Comparison of ENCODE assay signal across 13 cellular contexts in genomic region chr13:97114696-97115095, GRCh38.
DNase-seq lines count a peak whose midpoint lies in the region; ATAC-seq and TF ChIP-seq lines count a peak whose summit lies in the region.
"Had no signal": no experiment of that assay in that cellular context is flagged by ENCODE, and none has a peak within 500 bp of the region (broad histone marks: within the 10 kb centered on the region; RNA-seq: fewer than 3 reads in every experiment).

No MANE protein-coding gene starts in this region.

- H3K4me1 Mint-ChIP-seq in nephron: peaks cover 87% of the 10 kb centered on the region

- H3K9me3 Mint-ChIP-seq in nephron: no peaks in the 10 kb centered on the region

- no peak for DNase-seq in adipocyte (ENCODE audit: low read depth)
- no peak for DNase-seq in esophagus muscularis mucosa (ENCODE audit: extremely low spot score)
- no peak for DNase-seq in testis
- DNase-seq in SHP77 (lab: John Stamatoyannopoulos, UW): no peak
- no peak for DNase-seq in stimulated activated CD4-positive, alpha-beta T cell treated with anti-CD3 and anti-CD28 coated beads, Interleukin-12 subunit alpha, Interleukin-12 subunit beta, amount 100 ng/mL, for 4 hours
- DNase-seq: Karpas-422; NCI-H1694 treated with DMSO at 0.1 percent for 48 hours; NCI-H774; stimulated activated CD4-positive, alpha-beta T cell treated with anti-CD3 and anti-CD28 coated beads, Interleukin-2, amount 100 ng/mL, for 48 hours had no signal

- no peak for TF ChIP-seq EP300 in esophagus muscularis mucosa (IDR thresholded peaks at IDR 0.05)

- no peak for ATAC-seq in HG03432 (IDR thresholded peaks at IDR 0.05; ENCODE audit: unreplicated experiment)
- no peak for ATAC-seq in GM21825 (IDR thresholded peaks at IDR 0.05; ENCODE audit: unreplicated experiment)

- H3K36me3 ChIP-seq in adipocyte (ENCODE audit: control insufficient read depth, insufficient read depth, low read length, severe bottlenecking) (no peaks in the 10 kb centered on the region), esophagus muscularis mucosa (no peaks in the 10 kb centered on the region), testis (ENCODE audit: low read depth, missing control alignments) (no peaks in the 10 kb centered on the region)

- no peaks in the 10 kb centered on the region for H3K9me3 ChIP-seq in adipocyte (ENCODE audit: control insufficient read depth, low read length)
- H3K9me3 ChIP-seq in esophagus muscularis mucosa: no peaks in the 10 kb centered on the region
- H3K9me3 ChIP-seq in testis: no peaks in the 10 kb centered on the region

- H3K4me1 ChIP-seq in adipocyte (ENCODE audit: control insufficient read depth, insufficient read depth, low read length) (peaks cover 30% of the 10 kb centered on the region), esophagus muscularis mucosa (peaks cover 32 to 88% (median 83%) of the 10 kb centered on the region in 4 donors), testis (peaks cover 43% of the 10 kb centered on the region)
- H3K4me1 ChIP-seq: parathyroid adenoma had no signal

- H3K4me3 Mint-ChIP-seq in nephron: peak overlapping the region in 1 of 3 experiments; percentile 18

- no peak for TF ChIP-seq POLR2A in esophagus muscularis mucosa (IDR thresholded peaks at IDR 0.05; ENCODE audit: low read depth)
- no peak for TF ChIP-seq POLR2A in testis (IDR thresholded peaks at IDR 0.05)

- H3K9ac ChIP-seq in adipocyte (ENCODE audit: low read length): peak overlapping the region; percentile 69
- H3K9ac ChIP-seq: parathyroid adenoma had no signal

- no peaks in the 10 kb centered on the region for H3K36me3 Mint-ChIP-seq in nephron (ENCODE audit: low read depth)

- intact Hi-C loops in esophagus muscularis mucosa (cut with DNase I): loop anchor here (5.0 kb wide), 1 partner anchor 108 kb away; the partner anchor contains the start of gene MBNL2
- intact Hi-C loops in testis (cut with DNase I; ENCODE audit: low total_unique reads): loop anchor here (5.0 to 10.0 kb wide), 3 partner anchors 233 to 460 kb away; partner anchors contain the start of gene RAP2A

- H3K27ac ChIP-seq in esophagus muscularis mucosa (replicated peaks in 1 of 4): peak overlapping the region; percentile 80 to 91 (median 86)
- H3K27ac ChIP-seq in testis: peak overlapping the region; percentile 62 to 78
- H3K27ac ChIP-seq: parathyroid adenoma had no signal

- H3K27me3 ChIP-seq in adipocyte (replicated peaks; ENCODE audit: control insufficient read depth, insufficient read depth, low read length): no peaks in the 10 kb centered on the region
- H3K27me3 ChIP-seq in esophagus muscularis mucosa: no peaks in the 10 kb centered on the region
- H3K27me3 ChIP-seq in testis: no peaks in the 10 kb centered on the region

- TF ChIP-seq CTCF in esophagus muscularis mucosa (IDR thresholded peaks at IDR 0.05) (no peak), nephron (IDR thresholded peaks at IDR 0.05; ENCODE audit: unreplicated experiment in 3 of 3) (no peak), testis (IDR thresholded peaks at IDR 0.05) (no peak)

- H3K27me3 Mint-ChIP-seq in nephron (ENCODE audit: low read depth): peaks cover 4% of the 10 kb centered on the region

- peak overlapping the region; percentile 58 for H3K4me3 ChIP-seq in adipocyte (ENCODE audit: low read length)
- peak overlapping the region in 1 of 4 donors; percentile 2 for H3K4me3 ChIP-seq in esophagus muscularis mucosa
- no peak overlapping the region for H3K4me3 ChIP-seq in testis

- 82% methylated on average over 4 of the region's 5 CpGs for WGBS in esophagus muscularis mucosa
- 84 to 85% methylated on average over 5 of the region's 5 CpGs for WGBS in testis, 2 donors

- peak overlapping the region; percentile 87 to 96 (median 92) for H3K27ac Mint-ChIP-seq in nephron
